ENCODE assay signal across 11 cellular contexts in genomic region chr1:210447456-210448057, GRCh38.
"Had no signal": no experiment of that assay in that cellular context is flagged by ENCODE, and none has a peak within 500 bp of the region (broad histone marks: within the 10 kb centered on the region; RNA-seq: fewer than 3 reads in every experiment).

No MANE protein-coding gene starts in this region.

- H3K27ac ChIP-seq: esophagus muscularis mucosa, psoas muscle, right lobe of liver, suprapubic skin, upper lobe of left lung had no signal

- H3K4me1 ChIP-seq: esophagus muscularis mucosa, psoas muscle, suprapubic skin, upper lobe of left lung had no signal

- H3K4me3 Mint-ChIP-seq: activated CD8-positive, alpha-beta memory T cell treated with anti-CD3 and anti-CD28 coated beads, Interleukin-2, amount 10 ng/mL, durations not matched to agents 7 days and 5 days; activated T-helper 1 cell treated with anti-CD3 and anti-CD28 coated beads, Interleukin-12 subunit alpha, Interleukin-12 subunit beta, Interleukin-2, Interleukin-4 antibody, amounts not matched to agents 30 ng/mL and 10 ng/mL and 1 ng/mL, durations not matched to agents 14 hours and 24 hours and 36 hours had no signal

- ATAC-seq: mucosa of descending colon, psoas muscle had no signal

- H3K27ac Mint-ChIP-seq: activated CD8-positive, alpha-beta memory T cell treated with anti-CD3 and anti-CD28 coated beads, Interleukin-2, amount 10 ng/mL, durations not matched to agents 7 days and 5 days; natural killer cell treated with Interleukin-12 subunit alpha and Interleukin-12 subunit beta and Interleukin-15 and Interleukin-18, amount 100 ng/mL, for 72 hours had no signal

- H3K36me3 Mint-ChIP-seq: activated CD8-positive, alpha-beta memory T cell treated with anti-CD3 and anti-CD28 coated beads, Interleukin-2, amount 10 ng/mL, durations not matched to agents 7 days and 5 days; activated naive CD4-positive, alpha-beta T cell treated with anti-CD3 and anti-CD28 coated beads, Interleukin-2, amount 50 U/mL, for 24 hours; natural killer cell treated with Interleukin-12 subunit alpha and Interleukin-12 subunit beta and Interleukin-15 and Interleukin-18, amount 100 ng/mL, for 72 hours had no signal

- H3K9me3 ChIP-seq: esophagus muscularis mucosa, mucosa of descending colon, psoas muscle, right lobe of liver, suprapubic skin, upper lobe of left lung had no signal

- H3K27me3 ChIP-seq: esophagus muscularis mucosa, right lobe of liver, suprapubic skin, upper lobe of left lung had no signal

- DNase-seq: activated CD8-positive, alpha-beta memory T cell treated with anti-CD3 and anti-CD28 coated beads, Interleukin-2, amount 10 ng/mL, durations not matched to agents 7 days and 5 days; glutamatergic neuron; psoas muscle; right lobe of liver; upper lobe of left lung had no signal

- H3K4me3 ChIP-seq: esophagus muscularis mucosa, mucosa of descending colon, psoas muscle, right lobe of liver, suprapubic skin, upper lobe of left lung had no signal

- H3K27me3 Mint-ChIP-seq: activated naive CD4-positive, alpha-beta T cell treated with anti-CD3 and anti-CD28 coated beads, Interleukin-2, amount 50 U/mL, for 24 hours had no signal

- H3K9me3 Mint-ChIP-seq: activated naive CD4-positive, alpha-beta T cell treated with anti-CD3 and anti-CD28 coated beads, Interleukin-2, amount 50 U/mL, for 24 hours; activated T-helper 1 cell treated with anti-CD3 and anti-CD28 coated beads, Interleukin-12 subunit alpha, Interleukin-12 subunit beta, Interleukin-2, Interleukin-4 antibody, amounts not matched to agents 30 ng/mL and 10 ng/mL and 1 ng/mL, durations not matched to agents 14 hours and 24 hours and 36 hours; natural killer cell treated with Interleukin-12 subunit alpha and Interleukin-12 subunit beta and Interleukin-15 and Interleukin-18, amount 100 ng/mL, for 72 hours had no signal

- H3K36me3 ChIP-seq: esophagus muscularis mucosa, right lobe of liver, suprapubic skin, upper lobe of left lung had no signal
